8 cellular contexts compared by ENCODE assay signal in genomic region chr12:7162691-7163114, GRCh38. TPM values are rescaled to one million over a fixed set of nuclear protein-coding genes. Genes with fewer than 3 reads are reported as not detected.
DNase-seq lines count a peak whose midpoint lies in the region; ATAC-seq and TF ChIP-seq lines count a peak whose summit lies in the region.

No MANE protein-coding gene starts in this region.

- peak overlapping the region; percentile 54 for H3K27ac ChIP-seq in parathyroid adenoma

- H3K79me2 ChIP-seq in parathyroid adenoma: no peaks in the 10 kb centered on the region

- H3K4me1 ChIP-seq in parathyroid adenoma: peaks cover 32% of the 10 kb centered on the region

- no peaks in the 10 kb centered on the region for H3K9me3 ChIP-seq in parathyroid adenoma (ENCODE audit: control insufficient read depth, low read length)

- TF ChIP-seq CTCF in fibroblast of pulmonary artery (IDR thresholded peaks at IDR 0.05; ENCODE audit: low read length, missing control alignments) (peak; percentile 54), parathyroid adenoma (IDR thresholded peaks at IDR 0.05) (peak; percentile 87)

- intact Hi-C loops in activated CD4-positive, alpha-beta T cell treated with anti-CD3 and anti-CD28 coated beads, Interleukin-2, amount 10 ng/mL, durations not matched to agents 24 days and 14 days (cut with micrococcal nuclease): no loop called here

- ATAC-seq in HG02938 (IDR thresholded peaks at IDR 0.05; ENCODE audit: unreplicated experiment): no peak

- no peaks in the 10 kb centered on the region for H3K27me3 ChIP-seq in parathyroid adenoma (ENCODE audit: control insufficient read depth, insufficient read depth, low read length)

- DNase-seq in DMS153 treated with DMSO at 0.1 percent for 48 hours (lab: John Stamatoyannopoulos, UW; ENCODE audit: unreplicated experiment): peak; percentile 89
- DNase-seq in NCI-H1048 (lab: John Stamatoyannopoulos, UW): peak; percentile 45
- DNase-seq in activated CD4-positive, alpha-beta T cell treated with anti-CD3 and anti-CD28 coated beads, Interleukin-2, amount 10 ng/mL, durations not matched to agents 24 days and 14 days: peak; percentile 73
- DNase-seq in fibroblast of pulmonary artery (ENCODE audit: low read depth): peak; percentile 16
- DNase-seq in NOMO-1 treated with DMSO at 0.1 percent for 48 hours (lab: John Stamatoyannopoulos, UW; ENCODE audit: unreplicated experiment): no peak
- DNase-seq in NK-92 (lab: John Stamatoyannopoulos, UW; ENCODE audit: unreplicated experiment): no peak

- no peaks in the 10 kb centered on the region for H3K36me3 ChIP-seq in parathyroid adenoma (ENCODE audit: control insufficient read depth, insufficient read depth, low read length)

- peaks cover 12% of the 10 kb centered on the region for H3K4me1 Mint-ChIP-seq in activated CD4-positive, alpha-beta T cell treated with anti-CD3 and anti-CD28 coated beads, Interleukin-2, amount 10 ng/mL, durations not matched to agents 24 days and 14 days

- peak overlapping the region; percentile 97 for H2AFZ ChIP-seq in parathyroid adenoma

- H3K4me3 Mint-ChIP-seq in activated CD4-positive, alpha-beta T cell treated with anti-CD3 and anti-CD28 coated beads, Interleukin-2, amount 10 ng/mL, durations not matched to agents 24 days and 14 days: peak overlapping the region; percentile 15

- peaks cover 10% of the 10 kb centered on the region for H3K36me3 Mint-ChIP-seq in activated CD4-positive, alpha-beta T cell treated with anti-CD3 and anti-CD28 coated beads, Interleukin-2, amount 10 ng/mL, durations not matched to agents 24 days and 14 days (ENCODE audit: low read depth)

- peaks cover 10% of the 10 kb centered on the region for H3K27me3 Mint-ChIP-seq in activated CD4-positive, alpha-beta T cell treated with anti-CD3 and anti-CD28 coated beads, Interleukin-2, amount 10 ng/mL, durations not matched to agents 24 days and 14 days

- H3K4me3 ChIP-seq in fibroblast of pulmonary artery (replicated peaks; ENCODE audit: low read depth, low read length) (no peak overlapping the region), parathyroid adenoma (ENCODE audit: low read depth, low read length) (peak overlapping the region; percentile 17)

- H3K27ac Mint-ChIP-seq in activated CD4-positive, alpha-beta T cell treated with anti-CD3 and anti-CD28 coated beads, Interleukin-2, amount 10 ng/mL, durations not matched to agents 24 days and 14 days: no peak overlapping the region

- peak overlapping the region; percentile 60 for H3K4me2 ChIP-seq in parathyroid adenoma (ENCODE audit: low read length)

- H3K9me3 Mint-ChIP-seq in activated CD4-positive, alpha-beta T cell treated with anti-CD3 and anti-CD28 coated beads, Interleukin-2, amount 10 ng/mL, durations not matched to agents 24 days and 14 days: peaks cover 2% of the 10 kb centered on the region

- no peak overlapping the region for H3K9ac ChIP-seq in parathyroid adenoma

RNA-seq across cellular contexts. Expression of gene PEX5, which starts 26.8 kb away (rescaled TPM):
- 36.7 and 42.5 TPM in 2 replicates for total RNA-seq in activated CD4-positive, alpha-beta T cell treated with anti-CD3 and anti-CD28 coated beads, Interleukin-2, amount 10 ng/mL, durations not matched to agents 24 days and 14 days

RNA-seq across cellular contexts. Expression of gene CLSTN3, which starts 32.5 kb away (rescaled TPM):
- total RNA-seq in activated CD4-positive, alpha-beta T cell treated with anti-CD3 and anti-CD28 coated beads, Interleukin-2, amount 10 ng/mL, durations not matched to agents 24 days and 14 days: 42.1 and 47.0 TPM in 2 replicates

RNA-seq across cellular contexts. Expression of gene RBP5, which starts 34.0 kb away (rescaled TPM):
- total RNA-seq in activated CD4-positive, alpha-beta T cell treated with anti-CD3 and anti-CD28 coated beads, Interleukin-2, amount 10 ng/mL, durations not matched to agents 24 days and 14 days: not detected in 2 replicates

RNA-seq across cellular contexts. Expression of gene C1RL, which starts 53.7 kb away (rescaled TPM):
- total RNA-seq in activated CD4-positive, alpha-beta T cell treated with anti-CD3 and anti-CD28 coated beads, Interleukin-2, amount 10 ng/mL, durations not matched to agents 24 days and 14 days: 19.8 and 23.0 TPM in 2 replicates

Comparison
In these comparisons a context has a peak if more than half of its experiments do, and no peak if none do; other contexts are left out.
1. DNase-seq: peak in DMS153 treated with DMSO at 0.1 percent for 48 hours (single experiment), NCI-H1048 (single experiment), activated CD4-positive, alpha-beta T cell treated with anti-CD3 and anti-CD28 coated beads, Interleukin-2, amount 10 ng/mL, durations not matched to agents 24 days and 14 days (single experiment) and fibroblast of pulmonary artery (single experiment); none in NOMO-1 treated with DMSO at 0.1 percent for 48 hours (single experiment) and NK-92 (single experiment).